21 cellular contexts compared by ENCODE assay signal in the genomic region with DNA sequence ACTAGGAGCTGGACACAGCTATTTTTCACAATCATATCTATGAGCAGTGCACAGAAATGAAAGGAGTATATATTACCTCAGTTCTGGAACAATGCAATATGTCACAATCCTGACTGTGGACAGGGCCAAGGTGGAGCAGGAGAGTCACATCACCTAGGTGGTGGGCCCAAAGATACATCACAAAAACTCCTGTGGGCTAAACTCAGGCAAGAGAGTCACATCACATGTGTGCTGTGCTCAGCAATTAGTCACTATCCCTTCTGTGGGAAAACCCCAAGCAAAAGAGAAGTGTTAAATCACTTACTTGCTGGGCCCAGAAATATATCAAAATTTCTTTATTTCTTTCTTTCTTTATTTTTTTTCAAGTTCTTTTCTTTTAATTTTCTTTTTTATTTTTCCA.
DNase-seq lines count a peak whose midpoint lies in the region; ATAC-seq lines count a peak whose summit lies in the region.
"Had no signal": no experiment of that assay in that cellular context is flagged by ENCODE, and none has a peak within 500 bp of the region (broad histone marks: within the 10 kb centered on the region; RNA-seq: fewer than 3 reads in every experiment).

No MANE protein-coding gene starts in this region.

- peaks cover 9% of the 10 kb centered on the region for H3K9me3 Mint-ChIP-seq in T-helper 2 cell treated with Interferon-gamma antibody and Interleukin-4, amounts not matched to agents 5 μg/mL and 100 μg/mL, for 36 hours
- H3K9me3 Mint-ChIP-seq in activated naive CD4-positive, alpha-beta T cell treated with anti-CD3 and anti-CD28 coated beads for 36 hours, result no peaks in the 10 kb centered on the region
- peaks cover 5% of the 10 kb centered on the region for H3K9me3 Mint-ChIP-seq in activated naive CD4-positive, alpha-beta T cell treated with anti-CD3 and anti-CD28 coated beads, Interleukin-2, amount 10 ng/mL, durations not matched to agents 7 days and 5 days

- peak; percentile 16 for DNase-seq in T-helper 2 cell treated with Interferon-gamma antibody and Interleukin-4, amounts not matched to agents 5 μg/mL and 100 μg/mL, for 36 hours (ENCODE audit: low spot score)
- DNase-seq in T-helper 2 cell (no peak), NCI-H1417 treated with DMSO at 0.1 percent for 48 hours (lab: John Stamatoyannopoulos, UW) (no peak)
- peak; percentile 41 for DNase-seq in activated naive CD4-positive, alpha-beta T cell treated with anti-CD3 and anti-CD28 coated beads for 36 hours
- DNase-seq in activated naive CD4-positive, alpha-beta T cell treated with anti-CD3 and anti-CD28 coated beads, Interleukin-2, amount 10 ng/mL, durations not matched to agents 7 days and 5 days, result no peak
- DNase-seq in stimulated activated naive CD8-positive, alpha-beta T cell treated with anti-CD3 and anti-CD28 coated beads, Interleukin-15, Interleukin-2, amounts not matched to agents 100 U/mL and 50 U/mL, for 24 hours, result no peak
- DNase-seq: 8988T, ACHN, DMS153, DND-41, GOT3, HFFc6, KBM-7, MG63, NCI-H1694, NCI-H2029 treated with DMSO at 0.1 percent for 48 hours, NCI-H2227 treated with DMSO at 0.1 percent for 48 hours, NCI-H526 treated with DMSO at 0.1 percent for 48 hours, OCI-M1, SIG-M5 had no signal

- H3K27me3 Mint-ChIP-seq in T-helper 2 cell treated with Interferon-gamma antibody and Interleukin-4, amounts not matched to agents 5 μg/mL and 100 μg/mL, for 36 hours (ENCODE audit: low read depth), result no peaks in the 10 kb centered on the region
- H3K27me3 Mint-ChIP-seq in activated naive CD4-positive, alpha-beta T cell treated with anti-CD3 and anti-CD28 coated beads for 36 hours (ENCODE audit: low read depth), result no peaks in the 10 kb centered on the region
- no peaks in the 10 kb centered on the region for H3K27me3 Mint-ChIP-seq in activated naive CD4-positive, alpha-beta T cell treated with anti-CD3 and anti-CD28 coated beads, Interleukin-2, amount 10 ng/mL, durations not matched to agents 7 days and 5 days

- H3K4me3 Mint-ChIP-seq in T-helper 2 cell treated with Interferon-gamma antibody and Interleukin-4, amounts not matched to agents 5 μg/mL and 100 μg/mL, for 36 hours, result no peak overlapping the region
- H3K4me3 Mint-ChIP-seq in activated naive CD4-positive, alpha-beta T cell treated with anti-CD3 and anti-CD28 coated beads for 36 hours, result no peak overlapping the region
- H3K4me3 Mint-ChIP-seq in activated naive CD4-positive, alpha-beta T cell treated with anti-CD3 and anti-CD28 coated beads, Interleukin-2, amount 10 ng/mL, durations not matched to agents 7 days and 5 days, result no peak overlapping the region
- H3K4me3 Mint-ChIP-seq: HFFc6 had no signal

- intact Hi-C loops in activated naive CD4-positive, alpha-beta T cell treated with anti-CD3 and anti-CD28 coated beads for 36 hours (cut with micrococcal nuclease), result loop anchor here (10.0 kb wide), 1 partner anchor 261 kb away; no protein-coding TSS in a partner anchor

- CTCF ChIA-PET in activated naive CD4-positive, alpha-beta T cell treated with anti-CD3 and anti-CD28 coated beads for 36 hours (lab: Charles Lee), result no interaction called here
- CTCF ChIA-PET in activated naive CD4-positive, alpha-beta T cell treated with anti-CD3 and anti-CD28 coated beads, Interleukin-2, amount 10 ng/mL, durations not matched to agents 7 days and 5 days (lab: Charles Lee), result no interaction called here

- H3K27ac Mint-ChIP-seq in T-helper 2 cell treated with Interferon-gamma antibody and Interleukin-4, amounts not matched to agents 5 μg/mL and 100 μg/mL, for 36 hours, result no peak overlapping the region
- H3K27ac Mint-ChIP-seq in activated naive CD4-positive, alpha-beta T cell treated with anti-CD3 and anti-CD28 coated beads for 36 hours, result no peak overlapping the region
- H3K27ac Mint-ChIP-seq in activated naive CD4-positive, alpha-beta T cell treated with anti-CD3 and anti-CD28 coated beads, Interleukin-2, amount 10 ng/mL, durations not matched to agents 7 days and 5 days, result no peak overlapping the region
- H3K27ac Mint-ChIP-seq: HFFc6 had no signal

- H3K36me3 Mint-ChIP-seq in T-helper 2 cell treated with Interferon-gamma antibody and Interleukin-4, amounts not matched to agents 5 μg/mL and 100 μg/mL, for 36 hours (ENCODE audit: low read depth), result peaks cover 9% of the 10 kb centered on the region
- H3K36me3 Mint-ChIP-seq in activated naive CD4-positive, alpha-beta T cell treated with anti-CD3 and anti-CD28 coated beads for 36 hours (ENCODE audit: low read depth), result no peaks in the 10 kb centered on the region
- H3K36me3 Mint-ChIP-seq in activated naive CD4-positive, alpha-beta T cell treated with anti-CD3 and anti-CD28 coated beads, Interleukin-2, amount 10 ng/mL, durations not matched to agents 7 days and 5 days, result peaks cover 6% of the 10 kb centered on the region

- peaks cover 25% of the 10 kb centered on the region for H3K4me1 Mint-ChIP-seq in T-helper 2 cell treated with Interferon-gamma antibody and Interleukin-4, amounts not matched to agents 5 μg/mL and 100 μg/mL, for 36 hours (ENCODE audit: low read depth)
- H3K4me1 Mint-ChIP-seq in activated naive CD4-positive, alpha-beta T cell treated with anti-CD3 and anti-CD28 coated beads for 36 hours (ENCODE audit: low read depth), result peaks cover 27% of the 10 kb centered on the region
- H3K4me1 Mint-ChIP-seq in activated naive CD4-positive, alpha-beta T cell treated with anti-CD3 and anti-CD28 coated beads, Interleukin-2, amount 10 ng/mL, durations not matched to agents 7 days and 5 days, result peaks cover 11% of the 10 kb centered on the region

- ATAC-seq in HG02610 (IDR thresholded peaks at IDR 0.05; ENCODE audit: unreplicated experiment), result peak; percentile 45
- ATAC-seq in stimulated activated naive CD8-positive, alpha-beta T cell treated with anti-CD3 and anti-CD28 coated beads, Interleukin-15, Interleukin-2, amounts not matched to agents 100 U/mL and 50 U/mL, for 24 hours, result peak; percentile 74

Comparison
In these comparisons a context has a peak if more than half of its experiments do, and no peak if none do; other contexts are left out.
1. DNase-seq: peak in T-helper 2 cell treated with Interferon-gamma antibody and Interleukin-4, amounts not matched to agents 5 μg/mL and 100 μg/mL, for 36 hours (single experiment) and activated naive CD4-positive, alpha-beta T cell treated with anti-CD3 and anti-CD28 coated beads for 36 hours (single experiment); none in T-helper 2 cell (0 of 5), activated naive CD4-positive, alpha-beta T cell treated with anti-CD3 and anti-CD28 coated beads, Interleukin-2, amount 10 ng/mL, durations not matched to agents 7 days and 5 days (single experiment), stimulated activated naive CD8-positive, alpha-beta T cell treated with anti-CD3 and anti-CD28 coated beads, Interleukin-15, Interleukin-2, amounts not matched to agents 100 U/mL and 50 U/mL, for 24 hours (single experiment) and NCI-H1417 treated with DMSO at 0.1 percent for 48 hours (single experiment).